In genomic region chr2:169819106-169819505, GRCh38 we compare ENCODE assay signal across 13 cellular contexts. TPM values are rescaled to one million over a fixed set of nuclear protein-coding genes. Genes with fewer than 3 reads are reported as not detected.
A peak's percentile ranks its signal among the peaks of the same experiment; 100 is the strongest.
DNase-seq lines count a peak whose midpoint lies in the region; ATAC-seq lines count a peak whose summit lies in the region.
"Had no signal": no experiment of that assay in that cellular context is flagged by ENCODE, and none has a peak within 500 bp of the region (broad histone marks: within the 10 kb centered on the region; RNA-seq: fewer than 3 reads in every experiment).

No MANE protein-coding gene starts in this region.

- H3K9ac ChIP-seq in skeletal muscle satellite cell (ENCODE audit: low read depth, low read length): peak overlapping the region; percentile 54

- H3K27ac Mint-ChIP-seq in activated T-cell treated with anti-CD3 and anti-CD28 coated beads, Interleukin-2, amount 50 U/mL, for 24 hours: peak overlapping the region; percentile 81
- H3K27ac Mint-ChIP-seq in T-helper 17 cell: peak overlapping the region; percentile 80

- H3K4me2 ChIP-seq in skeletal muscle satellite cell (ENCODE audit: low read length): peak overlapping the region; percentile 33

- peaks cover 18% of the 10 kb centered on the region for H3K36me3 ChIP-seq in skeletal muscle satellite cell (ENCODE audit: insufficient read depth, low read length)

- peaks cover 97% of the 10 kb centered on the region for H3K36me3 Mint-ChIP-seq in activated T-cell treated with anti-CD3 and anti-CD28 coated beads, Interleukin-2, amount 50 U/mL, for 24 hours (ENCODE audit: low read depth)
- peaks cover 8% of the 10 kb centered on the region for H3K36me3 Mint-ChIP-seq in T-helper 17 cell (ENCODE audit: low read depth)

- no peak for ATAC-seq in T-helper 17 cell
- ATAC-seq in HG02840 (IDR thresholded peaks at IDR 0.05; ENCODE audit: low FRiP score, unreplicated experiment): no peak
- ATAC-seq in GM18909 (IDR thresholded peaks at IDR 0.05; ENCODE audit: poor library complexity, unreplicated experiment): no peak
- ATAC-seq: natural killer cell, T-cell had no signal

- H3K4me1 Mint-ChIP-seq in activated T-cell treated with anti-CD3 and anti-CD28 coated beads, Interleukin-2, amount 50 U/mL, for 24 hours (ENCODE audit: low read depth): peaks cover 63% of the 10 kb centered on the region
- peaks cover 23% of the 10 kb centered on the region for H3K4me1 Mint-ChIP-seq in T-helper 17 cell

- no peaks in the 10 kb centered on the region for H3K27me3 ChIP-seq in skeletal muscle satellite cell (ENCODE audit: control insufficient read depth, insufficient read depth, low read length)
- H3K27me3 ChIP-seq: vagina had no signal

- H3K4me3 Mint-ChIP-seq in activated T-cell treated with anti-CD3 and anti-CD28 coated beads, Interleukin-2, amount 50 U/mL, for 24 hours: no peak overlapping the region
- no peak overlapping the region for H3K4me3 Mint-ChIP-seq in T-helper 17 cell
- H3K4me3 Mint-ChIP-seq: natural killer cell, T-cell had no signal

- H3K9me3 ChIP-seq in T-helper 17 cell (ENCODE audit: control insufficient read depth, low read length, poor library complexity, severe bottlenecking) (no peaks in the 10 kb centered on the region), skeletal muscle satellite cell (replicated peaks; ENCODE audit: low read length) (no peaks in the 10 kb centered on the region)
- H3K9me3 ChIP-seq: vagina had no signal

- peaks cover 70% of the 10 kb centered on the region for H3K4me1 ChIP-seq in skeletal muscle satellite cell (ENCODE audit: control insufficient read depth, insufficient read depth, low read length)

- peak overlapping the region; percentile 86 for H3K27ac ChIP-seq in epithelial cell of prostate
- H3K27ac ChIP-seq: vagina had no signal

- DNase-seq in activated T-cell treated with anti-CD3 and anti-CD28 coated beads, Interleukin-2, amount 50 U/mL, for 24 hours: no peak
- no peak for DNase-seq in activated T-cell treated with anti-CD3 and anti-CD28 coated beads for 4 hours
- no peak for DNase-seq in T-helper 17 cell
- DNase-seq in epithelial cell of prostate (ENCODE audit: low read depth, low spot score): no peak
- no peak for DNase-seq in SHP77 (lab: John Stamatoyannopoulos, UW)
- DNase-seq: activated CD8-positive, alpha-beta memory T cell treated with anti-CD3 and anti-CD28 coated beads for 24 hours; aorta; natural killer cell; T-cell had no signal

- no peak overlapping the region for H3K4me3 ChIP-seq in skeletal muscle satellite cell (ENCODE audit: low read length)
- H3K4me3 ChIP-seq: vagina had no signal

- H3K27me3 Mint-ChIP-seq in activated T-cell treated with anti-CD3 and anti-CD28 coated beads, Interleukin-2, amount 50 U/mL, for 24 hours: no peaks in the 10 kb centered on the region
- H3K27me3 Mint-ChIP-seq in T-helper 17 cell: no peaks in the 10 kb centered on the region
- H3K27me3 Mint-ChIP-seq: T-cell had no signal

- H3K9me3 Mint-ChIP-seq in activated T-cell treated with anti-CD3 and anti-CD28 coated beads, Interleukin-2, amount 50 U/mL, for 24 hours: peaks cover 5% of the 10 kb centered on the region
- H3K9me3 Mint-ChIP-seq: natural killer cell, T-cell had no signal

RNA-seq across cellular contexts. Expression of gene METTL5, which starts 5.6 kb away (rescaled TPM):
- total RNA-seq in T-helper 17 cell: 10 to 100 TPM; 22.9 to 29.4 TPM
- 46.1 and 62.1 TPM in 2 replicates for total RNA-seq in skeletal muscle satellite cell (2012; rRNA removed)

RNA-seq across cellular contexts. Expression of gene UBR3, which starts 8.1 kb away (rescaled TPM):
- 10 to 100 TPM; 33.6 to 34.9 TPM for total RNA-seq in T-helper 17 cell
- total RNA-seq in skeletal muscle satellite cell (2012; rRNA removed): 29.9 and 31.9 TPM in 2 replicates

RNA-seq across cellular contexts. Expression of gene SSB, which starts 20.4 kb away (rescaled TPM):
- 100 to 1,000 TPM; 111 to 141 TPM for total RNA-seq in T-helper 17 cell
- 111 and 124 TPM in 2 replicates for total RNA-seq in skeletal muscle satellite cell (2012; rRNA removed)
